Comparison of ENCODE assay signal across 22 cellular contexts in genomic region chr12:82174383-82174782, GRCh38.
A peak's percentile ranks its signal among the peaks of the same experiment; 100 is the strongest.
DNase-seq lines count a peak whose midpoint lies in the region; ATAC-seq and FAIRE-seq lines count a peak whose summit lies in the region.
"Had no signal": no experiment of that assay in that cellular context is flagged by ENCODE, and none has a peak within 500 bp of the region (broad histone marks: within the 10 kb centered on the region; RNA-seq: fewer than 3 reads in every experiment).

No MANE protein-coding gene starts in this region.

- peak; percentile 24 for DNase-seq in NCI-H446 treated with DMSO at 0.1 percent for 48 hours (lab: John Stamatoyannopoulos, UW)
- DNase-seq in NCI-H446 (lab: John Stamatoyannopoulos, UW), result no peak
- DNase-seq in NCI-H1694 (lab: John Stamatoyannopoulos, UW), result peak; percentile 56
- peak; percentile 89 for DNase-seq in NCI-H748 (lab: John Stamatoyannopoulos, UW; ENCODE audit: unreplicated experiment)
- peak; percentile 51 for DNase-seq in renal cortical epithelial cell (ENCODE audit: low read depth)
- no peak for DNase-seq in medulla oblongata (ENCODE audit: extremely low spot score)
- DNase-seq in left lobe of liver (ENCODE audit: low spot score), result no peak
- DNase-seq in RCC 7860 (ENCODE audit: low spot score), result no peak
- DNase-seq: activated CD4-positive, alpha-beta memory T cell treated with anti-CD3 and anti-CD28 coated beads, Interleukin-2, amount 10 ng/mL, durations not matched to agents 7 days and 5 days; activated CD4-positive, alpha-beta T cell treated with anti-CD3 and anti-CD28 coated beads for 1 hour; aorta; CD8-positive, alpha-beta T cell; DMS79 treated with DMSO at 0.1 percent for 48 hours; effector memory CD4-positive, alpha-beta T cell; GF-D8; IMR-90; NCI-H1048; NCI-H226; retina; stimulated activated CD8-positive, alpha-beta memory T cell treated with anti-CD3 and anti-CD28 coated beads, Interleukin-4, amount 100 ng/mL, for 48 hours; T-helper 2 cell had no signal

- no peak for FAIRE-seq in RCC 7860 (lab: Jason Lieb, UNC)
- FAIRE-seq: GM19239 had no signal

- ATAC-seq in left lobe of liver, result no peak
- ATAC-seq: CD8-positive, alpha-beta T cell had no signal

Comparison
In these comparisons a context has a peak if more than half of its experiments do, and no peak if none do; other contexts are left out.
1. DNase-seq: peak in NCI-H446 treated with DMSO at 0.1 percent for 48 hours (single experiment), NCI-H1694 (single experiment), NCI-H748 (single experiment) and renal cortical epithelial cell (single experiment); none in NCI-H446 (0 of 2), medulla oblongata (single experiment), left lobe of liver (single experiment) and RCC 7860 (single experiment).